ENCODE assay signal across 8 cellular contexts in the genomic region with DNA sequence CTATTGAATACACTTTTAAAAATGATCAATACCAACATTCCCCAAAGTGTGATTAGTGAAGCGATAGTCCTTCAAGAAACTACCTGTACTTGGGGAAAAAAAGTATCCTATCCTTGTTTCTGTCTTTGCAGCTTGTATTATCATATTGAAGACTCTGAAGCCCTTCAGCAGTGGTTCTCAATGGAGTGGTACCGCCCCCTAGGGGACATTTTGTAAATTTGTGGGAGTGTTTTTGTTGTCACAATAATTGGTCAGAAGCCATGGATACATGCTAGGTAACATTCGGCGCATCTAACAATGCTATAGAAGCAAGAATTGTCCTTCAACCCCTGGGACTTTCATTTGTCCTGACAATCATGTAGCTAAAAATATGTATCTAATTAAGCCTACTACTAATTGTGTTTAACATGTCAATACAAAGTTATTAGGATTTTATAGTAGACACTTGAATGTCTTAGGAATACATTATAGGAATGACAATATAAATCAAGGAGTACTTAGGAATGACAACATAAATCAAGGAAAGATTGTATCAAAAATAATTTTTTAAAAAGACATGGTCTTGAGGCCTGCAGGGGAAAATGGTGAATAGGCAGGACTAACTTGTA. TPM values are rescaled to one million over a fixed set of nuclear protein-coding genes. Genes with fewer than 3 reads are reported as not detected.
DNase-seq lines count a peak whose midpoint lies in the region; ATAC-seq and TF ChIP-seq lines count a peak whose summit lies in the region.

No MANE protein-coding gene starts in this region.

- no peaks in the 10 kb centered on the region for H3K4me1 Mint-ChIP-seq in CD14-positive monocyte
- peaks cover 11% of the 10 kb centered on the region for H3K4me1 Mint-ChIP-seq in activated naive CD8-positive, alpha-beta T cell treated with anti-CD3 and anti-CD28 coated beads, Interleukin-2, amount 10 ng/mL, durations not matched to agents 7 days and 5 days
- no peaks in the 10 kb centered on the region for H3K4me1 Mint-ChIP-seq in stimulated activated effector memory CD8-positive, alpha-beta T cell treated with anti-CD3 and anti-CD28 coated beads, Interleukin-12 subunit alpha, Interleukin-12 subunit beta, amount 100 ng/mL, for 72 hours

- DNase-seq in CD14-positive monocyte (ENCODE audit: low spot score) (no peak), GM13976 (ENCODE audit: low spot score) (peak; percentile 32), NCI-H748 treated with DMSO at 0.1 percent for 48 hours (lab: John Stamatoyannopoulos, UW) (peak; percentile 65), iris pigment epithelial cell (ENCODE audit: low read depth) (peak; percentile 57), 8988T (no peak)
- DNase-seq in activated naive CD8-positive, alpha-beta T cell treated with anti-CD3 and anti-CD28 coated beads, Interleukin-2, amount 10 ng/mL, durations not matched to agents 7 days and 5 days, result no peak
- peak; percentile 4 to 58 for DNase-seq in stimulated activated effector memory CD8-positive, alpha-beta T cell treated with anti-CD3 and anti-CD28 coated beads, Interleukin-12 subunit alpha, Interleukin-12 subunit beta, amount 100 ng/mL, for 72 hours (ENCODE audit: low spot score in 2 of 2)

- in situ Hi-C loops in GM13976 (cut with MboI; ENCODE audit: low sequenced_read_pairs, unreplicated experiment), result loop anchor here (10.0 kb wide), 1 partner anchor 140 kb away; no protein-coding TSS in a partner anchor

- no peak overlapping the region for H3K27ac Mint-ChIP-seq in CD14-positive monocyte
- H3K27ac Mint-ChIP-seq in activated naive CD8-positive, alpha-beta T cell treated with anti-CD3 and anti-CD28 coated beads, Interleukin-2, amount 10 ng/mL, durations not matched to agents 7 days and 5 days, result no peak overlapping the region
- H3K27ac Mint-ChIP-seq in stimulated activated effector memory CD8-positive, alpha-beta T cell treated with anti-CD3 and anti-CD28 coated beads, Interleukin-12 subunit alpha, Interleukin-12 subunit beta, amount 100 ng/mL, for 72 hours, result no peak overlapping the region

- H3K4me3 Mint-ChIP-seq in CD14-positive monocyte, result no peak overlapping the region
- no peak overlapping the region for H3K4me3 Mint-ChIP-seq in activated naive CD8-positive, alpha-beta T cell treated with anti-CD3 and anti-CD28 coated beads, Interleukin-2, amount 10 ng/mL, durations not matched to agents 7 days and 5 days
- no peak overlapping the region for H3K4me3 Mint-ChIP-seq in stimulated activated effector memory CD8-positive, alpha-beta T cell treated with anti-CD3 and anti-CD28 coated beads, Interleukin-12 subunit alpha, Interleukin-12 subunit beta, amount 100 ng/mL, for 72 hours

- intact Hi-C loops in CD14-positive monocyte (cut with micrococcal nuclease), result loop anchor here (5.0 to 10.0 kb wide), 4 partner anchors 133 to 570 kb away; no protein-coding TSS in a partner anchor

- H3K36me3 Mint-ChIP-seq in CD14-positive monocyte, result peaks cover 0 to 10% of the 10 kb centered on the region in 2 donors
- H3K36me3 Mint-ChIP-seq in activated naive CD8-positive, alpha-beta T cell treated with anti-CD3 and anti-CD28 coated beads, Interleukin-2, amount 10 ng/mL, durations not matched to agents 7 days and 5 days, result peaks cover 11% of the 10 kb centered on the region
- H3K36me3 Mint-ChIP-seq in stimulated activated effector memory CD8-positive, alpha-beta T cell treated with anti-CD3 and anti-CD28 coated beads, Interleukin-12 subunit alpha, Interleukin-12 subunit beta, amount 100 ng/mL, for 72 hours, result no peaks in the 10 kb centered on the region

- POLR2A ChIA-PET in activated naive CD8-positive, alpha-beta T cell treated with anti-CD3 and anti-CD28 coated beads, Interleukin-2, amount 10 ng/mL, durations not matched to agents 7 days and 5 days (lab: Charles Lee), result no interaction called here

- peaks cover 0 to 2% (median 0%) of the 10 kb centered on the region in 3 donors for H3K27me3 Mint-ChIP-seq in CD14-positive monocyte (ENCODE audit: low read depth in 3 of 3)
- H3K27me3 Mint-ChIP-seq in activated naive CD8-positive, alpha-beta T cell treated with anti-CD3 and anti-CD28 coated beads, Interleukin-2, amount 10 ng/mL, durations not matched to agents 7 days and 5 days, result peaks cover 2% of the 10 kb centered on the region

- peak; percentile 83 for TF ChIP-seq CTCF in CD14-positive monocyte (IDR thresholded peaks at IDR 0.05)
- peak; percentile 42 for TF ChIP-seq CTCF in GM13976 (IDR thresholded peaks at IDR 0.05; ENCODE audit: borderline replicate concordance, control extremely low read depth, extremely low read depth, insufficient read depth, missing control alignments)

- H3K9me3 Mint-ChIP-seq in CD14-positive monocyte, result peaks cover 7 to 24% (median 16%) of the 10 kb centered on the region in 7 donors
- H3K9me3 Mint-ChIP-seq in activated naive CD8-positive, alpha-beta T cell treated with anti-CD3 and anti-CD28 coated beads, Interleukin-2, amount 10 ng/mL, durations not matched to agents 7 days and 5 days, result peaks cover 19% of the 10 kb centered on the region
- H3K9me3 Mint-ChIP-seq in stimulated activated effector memory CD8-positive, alpha-beta T cell treated with anti-CD3 and anti-CD28 coated beads, Interleukin-12 subunit alpha, Interleukin-12 subunit beta, amount 100 ng/mL, for 72 hours, result peaks cover 17% of the 10 kb centered on the region

- ATAC-seq in HG03066 (IDR thresholded peaks at IDR 0.05; ENCODE audit: low read depth, unreplicated experiment), result peak; percentile 72
- ATAC-seq in activated naive CD8-positive, alpha-beta T cell treated with anti-CD3 and anti-CD28 coated beads, Interleukin-2, amount 10 ng/mL, durations not matched to agents 7 days and 5 days (ENCODE audit: low read depth), result peak; percentile 45
- peak; percentile 54 for ATAC-seq in stimulated activated effector memory CD8-positive, alpha-beta T cell treated with anti-CD3 and anti-CD28 coated beads, Interleukin-12 subunit alpha, Interleukin-12 subunit beta, amount 100 ng/mL, for 72 hours

RNA-seq across cellular contexts. Expression of gene NMD3, which starts 53.7 kb away (rescaled TPM):
- polyA plus RNA-seq in CD14-positive monocyte, result 10 to 100 TPM; 20.7 to 30.0 TPM
- total RNA-seq in activated naive CD8-positive, alpha-beta T cell treated with anti-CD3 and anti-CD28 coated beads, Interleukin-2, amount 10 ng/mL, durations not matched to agents 7 days and 5 days, result 10 to 100 TPM; 43.8 to 44.9 TPM

Comparison
In these comparisons a context has a peak if more than half of its experiments do, and no peak if none do; other contexts are left out.
1. DNase-seq: peak in GM13976 (single experiment), NCI-H748 treated with DMSO at 0.1 percent for 48 hours (single experiment), iris pigment epithelial cell (single experiment) and stimulated activated effector memory CD8-positive, alpha-beta T cell treated with anti-CD3 and anti-CD28 coated beads, Interleukin-12 subunit alpha, Interleukin-12 subunit beta, amount 100 ng/mL, for 72 hours (2 of 2); none in CD14-positive monocyte (single experiment), activated naive CD8-positive, alpha-beta T cell treated with anti-CD3 and anti-CD28 coated beads, Interleukin-2, amount 10 ng/mL, durations not matched to agents 7 days and 5 days (single experiment) and 8988T (single experiment).
2. Peak in every context shown above with its lines, with median percentiles within 50 percentile points of each other: ATAC-seq.